2 cellular contexts compared by ENCODE assay signal in genomic region chr1:35279555-35279904, GRCh38.
TF ChIP-seq lines count a peak whose summit lies in the region.

No MANE protein-coding gene starts in this region.

TF ChIP-seq in HepG2, 621 proteins besides CTCF, POLR2A, EP300 and RAD21:
- TF ChIP-seq ZNF256 (CRISPR knock-in tag; conservative IDR thresholded peaks at IDR 0.05) (peak; percentile 95), FOXO4 (CRISPR knock-in tag; conservative IDR thresholded peaks at IDR 0.05) (no peak)

TF ChIP-seq in K562, 482 proteins besides CTCF, POLR2A, EP300 and RAD21 (continues in another document):
- no peak for TF ChIP-seq SNRNP70 (optimal IDR thresholded peaks at IDR 0.05; ENCODE audit: low read depth, low read length)
- TF ChIP-seq HDAC1 (IDR thresholded peaks at IDR 0.05), result no peak
- no peak for TF ChIP-seq NCOA2 (IDR thresholded peaks at IDR 0.05; ENCODE audit: partially characterized antibody in 2 of 2)
- TF ChIP-seq ZNF561 (CRISPR knock-in tag; conservative IDR thresholded peaks at IDR 0.05), result no peak
- no peak for TF ChIP-seq POU5F1 (IDR thresholded peaks at IDR 0.05; ENCODE audit: borderline replicate concordance, low read depth, low read length, partially characterized antibody)
- peak; percentile 33; the same call in 1 of the 2 replicates for TF ChIP-seq NFRKB (IDR thresholded peaks at IDR 0.05; ENCODE audit: low read depth)
- 0 out of 2 replicates have a peak, but pooled peaks have one; percentile 44 for TF ChIP-seq IRF9 (tag; IDR thresholded peaks at IDR 0.05)
- TF ChIP-seq ARID1B (IDR thresholded peaks at IDR 0.05), result no peak
- peak; percentile 46; the same call in 1 of the 2 replicates for TF ChIP-seq L3MBTL2 (IDR thresholded peaks at IDR 0.05)
- 0 out of 2 replicates have a peak, but pooled peaks have one; percentile 7 for TF ChIP-seq ZBTB9 (CRISPR knock-in tag; IDR thresholded peaks at IDR 0.05)
- TF ChIP-seq ZKSCAN8 (CRISPR knock-in tag; IDR thresholded peaks at IDR 0.05), result peak; percentile 52; the same call in 1 of the 2 replicates
- no peak for TF ChIP-seq NR2C1 (IDR thresholded peaks at IDR 0.05)
- TF ChIP-seq NR2C1 (tag; IDR thresholded peaks at IDR 0.05), result 0 out of 2 replicates have a peak, but pooled peaks have one; percentile 23
- TF ChIP-seq ZNF592 (IDR thresholded peaks at IDR 0.05), result peak; percentile 74; the same call in 1 of the 2 replicates
- TF ChIP-seq ZNF584 (CRISPR knock-in tag; IDR thresholded peaks at IDR 0.05; ENCODE audit: low read depth), result no peak; the same call in 1 of the 2 replicates
- TF ChIP-seq CHD7 (IDR thresholded peaks at IDR 0.05; ENCODE audit: low read depth, low read length), result no peak
- 0 out of 2 replicates have a peak, but pooled peaks have one; percentile 28 for TF ChIP-seq BRD4 (IDR thresholded peaks at IDR 0.05)
- TF ChIP-seq MGA (IDR thresholded peaks at IDR 0.05), result peak; percentile 42; the same call in 1 of the 2 replicates
